Comparison of ENCODE assay signal across 31 cellular contexts in genomic region chr13:103200118-103200885, GRCh38.
"Had no signal": no experiment of that assay in that cellular context is flagged by ENCODE, and none has a peak within 500 bp of the region (broad histone marks: within the 10 kb centered on the region; RNA-seq: fewer than 3 reads in every experiment).

No MANE protein-coding gene starts in this region.

- H3K9me3 ChIP-seq: ascending aorta had no signal

- H3K27me3 ChIP-seq: ascending aorta had no signal

- H3K4me1 ChIP-seq: ascending aorta had no signal

- H3K36me3 ChIP-seq: ascending aorta had no signal

- H3K4me3 ChIP-seq: ascending aorta had no signal

- H3K27ac ChIP-seq: ascending aorta had no signal

- ATAC-seq: activated CD4-positive, alpha-beta T cell treated with anti-CD3 and anti-CD28 coated beads for 36 hours; activated CD4-positive, CD25-positive, alpha-beta regulatory T cell treated with anti-CD3 and anti-CD28 coated beads, Interleukin-2, amount 50 U/mL, for 24 hours; activated CD8-positive, alpha-beta T cell treated with anti-CD3 and anti-CD28 coated beads, Interleukin-2, amount 10 ng/mL, durations not matched to agents 7 days and 5 days; Panc1; WTC11 had no signal

- DNase-seq: activated CD4-positive, alpha-beta T cell treated with anti-CD3 and anti-CD28 coated beads for 36 hours; activated CD4-positive, alpha-beta T cell treated with anti-CD3 and anti-CD28 coated beads, Interleukin-2, amount 10 ng/mL, durations not matched to agents 7 days and 5 days; activated CD4-positive, alpha-beta T cell treated with anti-CD3 and anti-CD28 coated beads, Interleukin-2, amount 50 U/mL, for 48 hours; activated CD8-positive, alpha-beta T cell treated with anti-CD3 and anti-CD28 coated beads, Interleukin-2, amount 10 ng/mL, durations not matched to agents 7 days and 5 days; activated gamma-delta T cell; activated naive CD4-positive, alpha-beta T cell treated with Interleukin-2 at 50 U/mL for 16 hours; activated naive CD8-positive, alpha-beta T cell treated with anti-CD3 and anti-CD28 coated beads, Interleukin-2, amount 10 ng/mL, durations not matched to agents 7 days and 5 days; activated T-cell treated with anti-CD3 and anti-CD28 coated beads, Interleukin-2, amount 50 U/mL, for 24 hours; amygdala; caudate nucleus; cerebellar nuclear complex; Karpas-422; KBM-7; NCI-H1105; NCI-H1417 treated with DMSO at 0.1 percent for 48 hours; NCI-H187 treated with DMSO at 0.1 percent for 48 hours; NCI-H2081; NCI-H2171 treated with DMSO at 0.1 percent for 48 hours; NCI-H2227 treated with DMSO at 0.1 percent for 48 hours; NCI-H446; NCI-H510A treated with DMSO at 0.1 percent for 48 hours; NCI-H526 treated with DMSO at 0.1 percent for 48 hours; NCI-H774; SIG-M5; SW 1271; T-helper 1 cell; T1000 had no signal
